Comparison of ENCODE assay signal across 8 cellular contexts in genomic region chr14:90757452-90757851, GRCh38. TPM values are rescaled to one million over a fixed set of nuclear protein-coding genes. Genes with fewer than 3 reads are reported as not detected.
A peak's percentile ranks its signal among the peaks of the same experiment; 100 is the strongest.
DNase-seq lines count a peak whose midpoint lies in the region; ATAC-seq and TF ChIP-seq lines count a peak whose summit lies in the region.

No MANE protein-coding gene starts in this region.

- TF ChIP-seq EP300 in gastroesophageal sphincter (IDR thresholded peaks at IDR 0.05) = no peak

- no peaks in the 10 kb centered on the region for H3K36me3 ChIP-seq in PC-9 (ENCODE audit: low read depth)
- H3K36me3 ChIP-seq in gastroesophageal sphincter = no peaks in the 10 kb centered on the region

- H3K9me2 ChIP-seq in PC-9 (ENCODE audit: insufficient read depth) = no peaks in the 10 kb centered on the region

- no peak overlapping the region for H3K4me3 ChIP-seq in PC-9
- no peak overlapping the region for H3K4me3 ChIP-seq in gastroesophageal sphincter

- H3K4me1 ChIP-seq in PC-9 (replicated peaks; ENCODE audit: insufficient read depth) (no peaks in the 10 kb centered on the region), gastroesophageal sphincter (peaks cover 2 to 28% (median 2%) of the 10 kb centered on the region in 3 donors)

- H2AFZ ChIP-seq in PC-9 = no peak overlapping the region

- H3K27ac ChIP-seq in PC-9 (no peak overlapping the region), gastroesophageal sphincter (peak overlapping the region; percentile 62 to 94 (median 93))

- no peak for ATAC-seq in gastroesophageal sphincter
- no peak for ATAC-seq in HG02885 (IDR thresholded peaks at IDR 0.05; ENCODE audit: poor library complexity, unreplicated experiment)
- no peak for ATAC-seq in GM21381 (IDR thresholded peaks at IDR 0.05; ENCODE audit: unreplicated experiment)
- ATAC-seq in GM21529 (IDR thresholded peaks at IDR 0.05; ENCODE audit: unreplicated experiment) = no peak

- TF ChIP-seq POLR2A in gastroesophageal sphincter (IDR thresholded peaks at IDR 0.05) = no peak

- WGBS in gastroesophageal sphincter (ENCODE audit: low coverage in 1 of 2), 2 donors = 77 to 79% methylated on average over 2 to 3 of the region's 3 CpGs

- CTCF ChIA-PET in PC-9 (lab: Charles Lee) = no interaction called here

- DNase-seq in G401 (ENCODE audit: low spot score) = peak; percentile 90
- DNase-seq in PC-9 = no peak
- peak; percentile 88 for DNase-seq in putamen (ENCODE audit: low spot score)
- DNase-seq in stimulated activated CD4-positive, alpha-beta T cell treated with anti-CD3 and anti-CD28 coated beads, Interleukin-2, amount 100 ng/mL, for 24 hours = no peak

- in situ Hi-C loops in G401 (cut with HindIII; ENCODE audit: low sequenced_read_pairs) = no loop called here

- H3K9me3 ChIP-seq in PC-9 (ENCODE audit: insufficient read depth, low read depth) (no peaks in the 10 kb centered on the region), gastroesophageal sphincter (peaks cover 0 to under 1% (median 0%) of the 10 kb centered on the region in 3 donors)

- H3F3A ChIP-seq in PC-9 (ENCODE audit: insufficient read depth, low read depth) = no peaks in the 10 kb centered on the region

- POLR2A ChIA-PET in PC-9 (lab: Charles Lee; ENCODE audit: unreplicated experiment) = no interaction called here

- no peaks in the 10 kb centered on the region for H4K20me1 ChIP-seq in PC-9 (ENCODE audit: insufficient read depth)

- H3K4me2 ChIP-seq in PC-9 = peak overlapping the region; percentile 69; the same call in 1 of the 2 replicates

- intact Hi-C loops in PC-9 (cut with micrococcal nuclease; ENCODE audit: unreplicated experiment) = loop anchor here (10.0 kb wide), 1 partner anchor 803 kb away; the partner anchor contains the start of genes EFCAB11 and TDP1

- no peaks in the 10 kb centered on the region for H3K79me2 ChIP-seq in PC-9 (ENCODE audit: low read depth)

- H3K27me3 ChIP-seq in PC-9 (ENCODE audit: insufficient read depth, low read depth) = no peaks in the 10 kb centered on the region
- H3K27me3 ChIP-seq in gastroesophageal sphincter = no peaks in the 10 kb centered on the region

- TF ChIP-seq CTCF in PC-9 (conservative IDR thresholded peaks at IDR 0.05) = no peak
- no peak for TF ChIP-seq CTCF in gastroesophageal sphincter (IDR thresholded peaks at IDR 0.05)

- no TSS peak for BruUV-seq in PC-9 (replicated peaks; lab: Mats Ljungman, UMichigan)

RNA-seq across cellular contexts. Expression of gene TTC7B, which starts 58.8 kb away (rescaled TPM):
- 30.3 and 32.5 TPM in 2 replicates for total RNA-seq in G401 (2014; rRNA removed; shearing (Covaris generic))
- total RNA-seq in PC-9 (2021) = 6.8 and 8.9 TPM in 2 replicates
- total RNA-seq in gastroesophageal sphincter = 100 to 1,000 TPM in 1 of 4 donors, 10 to 100 TPM in 3; 59.0 to 170 (median 64.1) TPM

Comparison
In these comparisons a context has a peak if more than half of its experiments do, and no peak if none do; other contexts are left out.
1. DNase-seq: peak in G401 (single experiment) and putamen (single experiment); none in PC-9 (0 of 2) and stimulated activated CD4-positive, alpha-beta T cell treated with anti-CD3 and anti-CD28 coated beads, Interleukin-2, amount 100 ng/mL, for 24 hours (0 of 2).